In the genomic region with DNA sequence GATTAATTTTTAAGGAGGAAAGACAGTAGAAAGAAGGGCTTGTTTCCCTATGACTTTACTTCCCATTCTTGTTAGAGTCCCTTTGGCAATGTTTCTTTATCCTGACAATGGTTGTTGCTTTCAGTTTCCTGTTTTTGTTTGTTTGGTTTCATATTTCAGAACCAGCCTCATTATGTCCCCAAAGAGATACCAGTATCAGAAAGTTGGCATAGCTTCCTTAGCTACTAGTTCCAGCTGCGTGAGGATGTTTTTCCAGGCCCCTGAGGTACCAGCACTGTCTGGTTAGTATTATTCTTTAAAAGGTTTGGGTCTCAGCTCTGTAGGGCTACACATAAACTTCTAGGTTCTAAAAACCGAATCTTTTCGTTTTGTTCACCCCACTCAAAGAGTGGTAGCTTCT, we compare ENCODE assay signal across 27 cellular contexts.
"Had no signal": no experiment of that assay in that cellular context is flagged by ENCODE, and none has a peak within 500 bp of the region (broad histone marks: within the 10 kb centered on the region; RNA-seq: fewer than 3 reads in every experiment).

No MANE protein-coding gene starts in this region.

- H3K27me3 ChIP-seq: ascending aorta, breast epithelium, cardiac muscle cell, colonic mucosa had no signal

- H3K4me1 ChIP-seq: ascending aorta, breast epithelium, colonic mucosa had no signal

- H3K9me3 ChIP-seq: ascending aorta, breast epithelium, colonic mucosa had no signal

- H3K36me3 ChIP-seq: ascending aorta, breast epithelium, cardiac muscle cell, colonic mucosa had no signal

- H3K27ac ChIP-seq: ascending aorta, breast epithelium, cardiac muscle cell, colonic mucosa had no signal

- H3K4me3 ChIP-seq: ascending aorta, breast epithelium, cardiac muscle cell, colonic mucosa had no signal

- ATAC-seq: activated CD4-positive, alpha-beta T cell treated with anti-CD3 and anti-CD28 coated beads for 36 hours; activated naive CD4-positive, alpha-beta T cell treated with anti-CD3 and anti-CD28 coated beads, Interleukin-2, amount 50 U/mL, for 72 hours; activated T-cell treated with anti-CD3 and anti-CD28 coated beads, Interleukin-2, amount 50 U/mL, for 72 hours; esophagus mucosa had no signal

- DNase-seq: activated CD4-positive, alpha-beta memory T cell treated with anti-CD3 and anti-CD28 coated beads, Interleukin-2, amount 10 ng/mL, durations not matched to agents 7 days and 5 days; activated CD4-positive, alpha-beta T cell treated with anti-CD3 and anti-CD28 coated beads for 36 hours; activated CD4-positive, alpha-beta T cell treated with anti-CD3 and anti-CD28 coated beads, Interleukin-2, amount 10 ng/mL, durations not matched to agents 24 days and 14 days; activated CD4-positive, alpha-beta T cell treated with anti-CD3 and anti-CD28 coated beads, Interleukin-2, amount 50 U/mL, for 4 hours; activated CD4-positive, CD25-positive, alpha-beta regulatory T cell; activated CD4-positive, CD25-positive, alpha-beta regulatory T cell treated with anti-CD3 and anti-CD28 coated beads, Interleukin-2, amount 50 U/mL, for 72 hours; activated CD8-positive, alpha-beta memory T cell treated with anti-CD3 and anti-CD28 coated beads, Interleukin-2, amount 50 U/mL, for 48 hours; activated gamma-delta T cell; activated naive CD4-positive, alpha-beta T cell; activated naive CD4-positive, alpha-beta T cell treated with anti-CD3 and anti-CD28 coated beads, Interleukin-2, amount 10 ng/mL, durations not matched to agents 7 days and 5 days; activated naive CD8-positive, alpha-beta T cell treated with anti-CD3 and anti-CD28 coated beads, Interleukin-2, amount 10 ng/mL, durations not matched to agents 7 days and 5 days; activated T-cell treated with anti-CD3 and anti-CD28 coated beads for 4 hours; activated T-cell treated with anti-CD3 and anti-CD28 coated beads, Interleukin-2, amount 50 U/mL, for 24 hours; activated T-cell treated with anti-CD3 and anti-CD28 coated beads, Interleukin-2, amount 50 U/mL, for 72 hours; central memory CD4-positive, alpha-beta T cell; cerebellar nuclear complex; colonic mucosa; effector CD8-positive, alpha-beta T cell; foreskin fibroblast; head of caudate nucleus; hippocampal formation; T1000 had no signal
